In the genomic region with DNA sequence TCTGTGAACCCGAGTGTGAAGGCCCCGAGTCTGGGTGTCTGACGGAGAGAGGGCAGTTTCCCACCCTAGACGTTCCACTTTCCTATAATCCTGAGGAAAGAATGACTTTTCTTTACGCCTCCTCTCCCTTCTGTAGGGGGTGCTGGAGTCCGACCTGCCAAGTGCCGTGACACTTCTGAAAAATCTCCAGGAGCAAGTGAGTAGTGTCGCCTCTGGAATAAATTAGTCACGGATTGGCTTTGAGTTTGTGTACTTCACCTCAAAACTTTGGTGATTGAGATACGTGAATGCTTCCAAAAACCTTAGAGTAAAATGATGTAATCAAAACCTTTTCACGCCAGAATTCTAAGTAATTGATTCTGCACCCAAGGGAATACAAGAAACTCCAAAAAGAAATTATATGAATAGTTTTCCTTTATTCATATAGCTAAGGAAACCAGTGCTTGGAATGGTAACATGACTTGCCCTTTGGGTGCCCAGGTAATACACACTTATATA, we compare ENCODE assay signal across 8 cellular contexts. TPM values are rescaled to one million over a fixed set of nuclear protein-coding genes. Genes with fewer than 3 reads are reported as not detected.
DNase-seq lines count a peak whose midpoint lies in the region; ATAC-seq and TF ChIP-seq lines count a peak whose summit lies in the region.

No MANE protein-coding gene starts in this region.

- H3K4me3 Mint-ChIP-seq in activated naive CD8-positive, alpha-beta T cell treated with anti-CD3 and anti-CD28 coated beads for 36 hours: no peak overlapping the region

- no peaks in the 10 kb centered on the region for H3K9me3 Mint-ChIP-seq in activated naive CD8-positive, alpha-beta T cell treated with anti-CD3 and anti-CD28 coated beads for 36 hours

- H3K4me2 ChIP-seq in GM23248 (ENCODE audit: unreplicated experiment): peak overlapping the region; percentile 94

- no peaks in the 10 kb centered on the region for H4K20me1 ChIP-seq in GM23248 (ENCODE audit: insufficient read depth)

- peak; percentile 11 for ATAC-seq in left lung
- no peak for ATAC-seq in aorta (ENCODE audit: low FRiP score)
- ATAC-seq in GM18861 (IDR thresholded peaks at IDR 0.05; ENCODE audit: unreplicated experiment): no peak
- no peak for ATAC-seq in GM21528 (IDR thresholded peaks at IDR 0.05; ENCODE audit: low FRiP score, unreplicated experiment)

- TF ChIP-seq CTCF in left lung (IDR thresholded peaks at IDR 0.05): no peak

- no peaks in the 10 kb centered on the region for H3K9me3 ChIP-seq in GM23248 (ENCODE audit: low read depth)
- no peaks in the 10 kb centered on the region for H3K9me3 ChIP-seq in left lung
- H3K9me3 ChIP-seq in aorta (ENCODE audit: control insufficient read depth, low read length): no peaks in the 10 kb centered on the region

- H3K4me1 ChIP-seq in ACC112 (ENCODE audit: control insufficient read depth, insufficient read depth, low read length, unreplicated experiment): peaks cover 7% of the 10 kb centered on the region
- H3K4me1 ChIP-seq in GM23248 (ENCODE audit: insufficient read depth): peaks cover 9% of the 10 kb centered on the region
- H3K4me1 ChIP-seq in left lung: peaks cover 6 to 16% of the 10 kb centered on the region in 2 donors
- no peaks in the 10 kb centered on the region for H3K4me1 ChIP-seq in aorta (ENCODE audit: control insufficient read depth in 1 of 2, insufficient read depth in 2 of 2, low read length in 2 of 2)

- DNase-seq in GM23248 (peak; percentile 67), left lung (no peak), aorta (no peak), DMS53 treated with DMSO at 0.1 percent for 48 hours (lab: John Stamatoyannopoulos, UW; ENCODE audit: unreplicated experiment) (no peak)
- DNase-seq in activated naive CD8-positive, alpha-beta T cell treated with anti-CD3 and anti-CD28 coated beads for 36 hours: peak; percentile 36

- no peaks in the 10 kb centered on the region for H3K27me3 ChIP-seq in ACC112 (ENCODE audit: insufficient read depth, low read length)
- H3K27me3 ChIP-seq in GM23248 (replicated peaks; ENCODE audit: insufficient read depth): no peaks in the 10 kb centered on the region
- no peaks in the 10 kb centered on the region for H3K27me3 ChIP-seq in left lung
- no peaks in the 10 kb centered on the region for H3K27me3 ChIP-seq in aorta (ENCODE audit: control insufficient read depth in 1 of 2, insufficient read depth in 2 of 2, low read length in 1 of 2)

- no peak overlapping the region for H3K27ac Mint-ChIP-seq in activated naive CD8-positive, alpha-beta T cell treated with anti-CD3 and anti-CD28 coated beads for 36 hours

- H3F3A ChIP-seq in GM23248 (ENCODE audit: insufficient read depth): peaks cover 5% of the 10 kb centered on the region; the same call in 1 of the 2 replicates

- H3K4me3 ChIP-seq in ACC112 (ENCODE audit: low read depth, low read length) (peak overlapping the region; percentile 95), GM23248 (peak overlapping the region; percentile 98), left lung (peak overlapping the region; percentile 63 to 82), aorta (ENCODE audit: low read length in 2 of 2) (peak overlapping the region; percentile 56 to 85)

- peak overlapping the region; percentile 79 for H3K27ac ChIP-seq in ACC112 (ENCODE audit: low read depth, low read length)
- peak overlapping the region; percentile 80 for H3K27ac ChIP-seq in GM23248
- H3K27ac ChIP-seq in left lung: peak overlapping the region; percentile 37 to 77
- H3K27ac ChIP-seq in aorta (ENCODE audit: low read depth in 1 of 2, low read length in 2 of 2): peak overlapping the region in 1 of 2 donors; percentile 73

- H3K79me2 ChIP-seq in ACC112 (ENCODE audit: control insufficient read depth, insufficient read depth, low read length, unreplicated experiment) (peaks cover 20% of the 10 kb centered on the region), GM23248 (ENCODE audit: insufficient read depth) (peaks cover 24% of the 10 kb centered on the region)

- H3K9me2 ChIP-seq in GM23248 (ENCODE audit: insufficient read depth): no peaks in the 10 kb centered on the region

- no peaks in the 10 kb centered on the region for H3K27me3 Mint-ChIP-seq in activated naive CD8-positive, alpha-beta T cell treated with anti-CD3 and anti-CD28 coated beads for 36 hours

- peaks cover 10% of the 10 kb centered on the region for H3K4me1 Mint-ChIP-seq in activated naive CD8-positive, alpha-beta T cell treated with anti-CD3 and anti-CD28 coated beads for 36 hours

- H3K9ac ChIP-seq in GM23248: peak overlapping the region; percentile 96

- H2AFZ ChIP-seq in ACC112 (ENCODE audit: low read length, unreplicated experiment) (peak overlapping the region; percentile 40), GM23248 (peak overlapping the region; percentile 87)

- in situ Hi-C loops in GM23248 (cut with MboI): no loop called here

- H3K36me3 ChIP-seq in ACC112 (ENCODE audit: insufficient read depth, low read length): peaks cover 22% of the 10 kb centered on the region
- H3K36me3 ChIP-seq in GM23248 (ENCODE audit: low read depth): peaks cover 19% of the 10 kb centered on the region
- peaks cover 0 to 41% of the 10 kb centered on the region in 2 donors for H3K36me3 ChIP-seq in left lung
- H3K36me3 ChIP-seq in aorta (ENCODE audit: control insufficient read depth in 1 of 2, insufficient read depth in 2 of 2, low read length in 1 of 2): peaks cover 0 to 4% of the 10 kb centered on the region in 2 donors

- H3K36me3 Mint-ChIP-seq in activated naive CD8-positive, alpha-beta T cell treated with anti-CD3 and anti-CD28 coated beads for 36 hours: peaks cover 21% of the 10 kb centered on the region

- WGBS in GM23248 (ENCODE audit: low coverage in 1 of 2, low lambda C conversion rate in 2 of 2, missing lambda C conversion rate in 2 of 2), 2 experiments: 6 to 7% methylated on average over 11 of the region's 11 CpGs
- 1 to 3% methylated on average over 11 of the region's 11 CpGs for WGBS in aorta, 2 donors

- intact Hi-C loops in left lung (cut with DNase I) (loop anchor here in 1 of 2 donors (10.0 kb wide), 1 partner anchor 125 kb away; no protein-coding TSS in a partner anchor), aorta (cut with DNase I) (loop anchor here in 1 of 2 donors (2.0 to 10.0 kb wide), 3 partner anchors 87 to 148 kb away; a partner anchor contains a TSS)

RNA-seq across cellular contexts. Expression of a gene that starts 0.5 kb away (rescaled TPM):
- total RNA-seq in GM23248 (2014; rRNA removed; shearing (Covaris generic)): 13.9 and 25.9 TPM in 2 replicates
- polyA plus RNA-seq in GM23248 (2016; fragmentation: Nextera tagmentation; extraction: Ambion mirVana) (39.9 TPM in 2 replicates), aorta (10 to 100 TPM; 36.6 to 41.7 TPM)
- total RNA-seq in activated naive CD8-positive, alpha-beta T cell treated with anti-CD3 and anti-CD28 coated beads for 36 hours: 10 to 100 TPM; 75.2 to 80.3 TPM
- total RNA-seq in left lung (10 to 100 TPM; 21.6 to 31.4 TPM), aorta (10 to 100 TPM; 30.8 to 34.5 TPM)

RNA-seq across cellular contexts. Expression of a gene that starts 34.5 kb away (rescaled TPM):
- total RNA-seq in GM23248 (2014; rRNA removed; shearing (Covaris generic)): not detected in 2 replicates
- polyA plus RNA-seq in GM23248 (2016; fragmentation: Nextera tagmentation; extraction: Ambion mirVana) (not detected in 2 replicates), aorta (1 to 10 TPM in 1 of 2 donors, under 1 TPM in 1; 0.33 to 1.6 TPM)
- under 1 TPM; 0.04 to 0.06 TPM for total RNA-seq in activated naive CD8-positive, alpha-beta T cell treated with anti-CD3 and anti-CD28 coated beads for 36 hours
- total RNA-seq in left lung (1 to 10 TPM; 1.2 to 1.8 TPM), aorta (not detected)

Comparison
In these comparisons a context has a peak if more than half of its experiments do, and no peak if none do; other contexts are left out.
1. DNase-seq: peak in GM23248 (single experiment) and activated naive CD8-positive, alpha-beta T cell treated with anti-CD3 and anti-CD28 coated beads for 36 hours (single experiment); none in left lung (0 of 2), aorta (0 of 2) and DMS53 treated with DMSO at 0.1 percent for 48 hours (single experiment).
2. Peak in every context shown above with its lines, with median percentiles within 50 percentile points of each other: H3K4me3 ChIP-seq.